11 cellular contexts compared by ENCODE assay signal in the genomic region with DNA sequence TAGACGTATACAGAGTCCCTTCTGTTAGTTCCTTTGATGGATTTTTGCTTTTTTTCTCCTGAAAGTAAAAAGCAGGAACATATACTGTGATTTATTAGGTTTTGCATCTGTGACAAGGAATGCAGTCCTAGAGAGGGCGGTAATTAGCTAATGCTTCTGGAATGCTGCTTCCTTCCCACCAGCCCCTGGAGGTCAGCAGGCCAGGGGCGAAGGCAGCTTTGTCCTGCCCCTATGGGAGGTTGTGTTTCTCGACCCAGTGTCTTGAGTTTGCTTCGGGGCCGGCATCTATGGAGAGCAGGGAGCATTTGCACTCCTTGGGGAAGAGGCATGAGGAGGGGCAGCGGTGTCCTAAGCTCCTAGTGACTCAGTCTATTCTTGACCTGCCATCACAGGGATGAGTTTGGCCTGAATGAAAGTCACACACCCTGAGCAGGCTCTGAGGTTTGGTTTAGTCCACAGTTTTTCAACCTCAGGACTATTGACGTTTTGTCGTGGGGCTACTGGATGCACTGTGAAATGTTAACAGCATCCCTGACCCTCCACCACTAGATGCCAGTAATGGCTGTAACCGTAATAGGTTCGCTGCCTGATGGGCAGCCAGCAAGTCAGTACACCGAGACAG.
DNase-seq lines count a peak whose midpoint lies in the region; ATAC-seq, FAIRE-seq and TF ChIP-seq lines count a peak whose summit lies in the region.
"Had no signal": no experiment of that assay in that cellular context is flagged by ENCODE, and none has a peak within 500 bp of the region (broad histone marks: within the 10 kb centered on the region; RNA-seq: fewer than 3 reads in every experiment).

No MANE protein-coding gene starts in this region.

- H3K27ac ChIP-seq in breast epithelium: no peak overlapping the region
- H3K27ac ChIP-seq in K562 (ENCODE audit: extremely low read depth, low read depth, low read length): no peak overlapping the region
- H3K27ac ChIP-seq: prostate gland had no signal

- H3K4me1 Mint-ChIP-seq in MCF 10A (ENCODE audit: insufficient read depth, unreplicated experiment): peaks cover 26% of the 10 kb centered on the region

- FAIRE-seq in K562 (lab: Jason Lieb, UNC) (no peak), urothelium cell line (lab: Jason Lieb, UNC) (no peak)
- FAIRE-seq: A204.1, endometrium had no signal

- BruUV-seq in MCF 10A (replicated peaks; lab: Mats Ljungman, UMichigan) (no TSS peak), K562 (replicated peaks; lab: Mats Ljungman, UMichigan) (no TSS peak)

- no peaks in the 10 kb centered on the region for H3K9me3 ChIP-seq in breast epithelium
- H3K9me3 ChIP-seq in K562 (replicated peaks; ENCODE audit: control insufficient read depth, insufficient read depth, low read depth, low read length): no peaks in the 10 kb centered on the region
- H3K9me3 ChIP-seq: prostate gland had no signal

- H3K36me3 ChIP-seq in breast epithelium (no peaks in the 10 kb centered on the region), K562 (ENCODE audit: control insufficient read depth, insufficient read depth, low read length) (no peaks in the 10 kb centered on the region; the same call in 2 of the 3 replicates)
- H3K36me3 ChIP-seq: prostate gland had no signal

- no peak for TF ChIP-seq RAD21 in K562 (CRISPR knock-in tag; conservative IDR thresholded peaks at IDR 0.05 in 1 of 2, IDR thresholded peaks at IDR 0.05 in 1 of 2)

- no peak overlapping the region for H3K27ac Mint-ChIP-seq in MCF 10A (ENCODE audit: low read depth, unreplicated experiment)

- H3K79me2 ChIP-seq in K562 (ENCODE audit: control insufficient read depth, insufficient read depth, low read length): no peaks in the 10 kb centered on the region

- H3K4me3 ChIP-seq in breast epithelium (no peak overlapping the region), K562 (no peak overlapping the region)
- H3K4me3 ChIP-seq: prostate gland had no signal

- no peak for TF ChIP-seq EP300 in K562 (IDR thresholded peaks at IDR 0.05; ENCODE audit: low read length)

- H3K9me1 ChIP-seq in K562 (ENCODE audit: control insufficient read depth, insufficient read depth, low read length): no peaks in the 10 kb centered on the region

- intact Hi-C loops in MCF 10A (cut with micrococcal nuclease) (no loop called here), breast epithelium (cut with DNase I; ENCODE audit: low total_unique reads) (no loop called here), K562 (cut with micrococcal nuclease) (loop anchor here (5.0 kb wide), 1 partner anchor 180 kb away; no protein-coding TSS in a partner anchor)

- CTCF ChIA-PET in MCF 10A (lab: Yijun Ruan, JAX) (interaction anchor here (0.5 to 5.2 kb wide), 14 partner anchors 8 to 975 kb away, joined by 3 to 47 read pairs (median 3); no protein-coding TSS in a partner anchor), K562 (lab: Yijun Ruan, JAX; ENCODE audit: low intra/inter-chr PET ratio) (interaction anchor here (0.9 kb wide), 1 partner anchor 184 kb away, joined by 3 read pairs; no protein-coding TSS in a partner anchor)

- TF ChIP-seq POLR2A in breast epithelium (IDR thresholded peaks at IDR 0.05) (no peak), K562 (conservative IDR thresholded peaks at IDR 0.05) (no peak)

- in situ Hi-C loops in K562 (cut with MboI): loop anchor here (25.0 kb wide), 1 partner anchor 460 kb away; no protein-coding TSS in a partner anchor

- ATAC-seq in K562 (peak; percentile 48; the same call in 1 of the 3 replicates), HG03439 (IDR thresholded peaks at IDR 0.05; ENCODE audit: unreplicated experiment) (no peak), HG02678 (IDR thresholded peaks at IDR 0.05; ENCODE audit: unreplicated experiment) (no peak), HG02798 (IDR thresholded peaks at IDR 0.05; ENCODE audit: poor library complexity, unreplicated experiment) (no peak)

- DNase-seq in MCF 10A (ENCODE audit: unreplicated experiment) (peak; percentile 33), breast epithelium (ENCODE audit: low spot score in 2 of 2) (no peak), K562 (ENCODE audit: extremely low read depth in 1 of 4, low spot score in 3 of 4) (no peak), iris pigment epithelial cell (ENCODE audit: low read depth) (peak; percentile 37), urothelium cell line (ENCODE audit: low spot score) (peak; percentile 45)

- no peak overlapping the region for H3K4me2 ChIP-seq in K562 (ENCODE audit: insufficient read depth, low read length)

- POLR2A ChIA-PET in MCF 10A (lab: Yijun Ruan, JAX): interaction anchor here (0.5 to 1.7 kb wide), 4 partner anchors 32 to 513 kb away, joined by 3 to 8 read pairs (median 3); no protein-coding TSS in a partner anchor
- POLR2A ChIA-PET in K562 (lab: Yijun Ruan, JAX): no interaction called here

- H3K27me3 ChIP-seq in breast epithelium: no peaks in the 10 kb centered on the region
- no peaks in the 10 kb centered on the region for H3K27me3 ChIP-seq in K562 (ENCODE audit: control insufficient read depth in 2 of 2, insufficient read depth in 2 of 2, low read length in 2 of 2)

- no peaks in the 10 kb centered on the region for H3K4me1 ChIP-seq in breast epithelium
- no peaks in the 10 kb centered on the region for H3K4me1 ChIP-seq in K562 (replicated peaks in 1 of 2; ENCODE audit: control insufficient read depth in 2 of 2, insufficient read depth in 2 of 2, low read length in 2 of 2)
- H3K4me1 ChIP-seq: prostate gland had no signal

- no peak overlapping the region for H2AFZ ChIP-seq in K562 (ENCODE audit: low read depth, low read length)

- no peak overlapping the region for H3K4me3 Mint-ChIP-seq in MCF 10A (ENCODE audit: unreplicated experiment)

- TF ChIP-seq CTCF in MCF 10A (IDR thresholded peaks at IDR 0.05; ENCODE audit: unreplicated experiment) (peak; percentile 4), breast epithelium (IDR thresholded peaks at IDR 0.05) (no peak), K562 (IDR thresholded peaks at IDR 0.05 in 2 of 3, conservative IDR thresholded peaks at IDR 0.05 in 1 of 3; ENCODE audit: insufficient read depth in 2 of 3, low read depth in 1 of 3, low read length in 3 of 3) (0 out of 6 replicates have a peak, but pooled peaks of 1 of the 3 experiments have one; percentile 7)

- WGBS in K562 (ENCODE audit: insufficient coverage, low coverage, missing lambda C conversion rate): 30% methylated on average over 12 of the region's 12 CpGs

- H3K9ac ChIP-seq in K562 (ENCODE audit: insufficient read depth in 1 of 2, low read depth in 2 of 2, low read length in 2 of 2): no peak overlapping the region

- no peaks in the 10 kb centered on the region for H3K9me3 Mint-ChIP-seq in MCF 10A (ENCODE audit: unreplicated experiment)

- H3K27me3 Mint-ChIP-seq in MCF 10A (ENCODE audit: insufficient read depth, unreplicated experiment): no peaks in the 10 kb centered on the region

- H3K36me3 Mint-ChIP-seq in MCF 10A (ENCODE audit: insufficient read depth, unreplicated experiment): no peaks in the 10 kb centered on the region

- H4K20me1 ChIP-seq in K562 (replicated peaks; ENCODE audit: control insufficient read depth, insufficient read depth, low read length): no peaks in the 10 kb centered on the region

TF ChIP-seq in K562, 482 proteins besides CTCF, POLR2A, EP300 and RAD21 (continues in another document):
- TF ChIP-seq ELF4 (CRISPR knock-in tag; IDR thresholded peaks at IDR 0.05) (no peak), GABPB1 (CRISPR knock-in tag; IDR thresholded peaks at IDR 0.05) (no peak), PHB2 (IDR thresholded peaks at IDR 0.05; ENCODE audit: low read depth) (no peak), ZBTB7A (IDR thresholded peaks at IDR 0.05; ENCODE audit: borderline replicate concordance, control insufficient read depth, low read depth, low read length) (no peak)
- TF ChIP-seq, protein P1, sequence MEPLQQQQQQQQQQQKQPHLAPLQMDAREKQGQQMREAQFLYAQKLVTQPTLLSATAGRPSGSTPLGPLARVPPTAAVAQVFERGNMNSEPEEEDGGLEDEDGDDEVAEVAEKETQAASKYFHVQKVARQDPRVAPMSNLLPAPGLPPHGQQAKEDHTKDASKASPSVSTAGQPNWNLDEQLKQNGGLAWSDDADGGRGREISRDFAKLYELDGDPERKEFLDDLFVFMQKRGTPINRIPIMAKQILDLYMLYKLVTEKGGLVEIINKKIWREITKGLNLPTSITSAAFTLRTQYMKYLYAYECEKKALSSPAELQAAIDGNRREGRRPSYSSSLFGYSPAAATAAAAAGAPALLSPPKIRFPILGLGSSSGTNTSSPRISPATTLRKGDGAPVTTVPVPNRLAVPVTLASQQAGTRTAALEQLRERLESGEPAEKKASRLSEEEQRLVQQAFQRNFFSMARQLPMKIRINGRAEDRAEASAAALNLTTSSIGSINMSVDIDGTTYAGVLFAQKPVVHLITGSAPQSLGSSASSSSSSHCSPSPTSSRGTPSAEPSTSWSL (CRISPR knock-in tag; IDR thresholded peaks at IDR 0.05; ENCODE audit: borderline replicate concordance): no peak
- TF ChIP-seq, protein P2, sequence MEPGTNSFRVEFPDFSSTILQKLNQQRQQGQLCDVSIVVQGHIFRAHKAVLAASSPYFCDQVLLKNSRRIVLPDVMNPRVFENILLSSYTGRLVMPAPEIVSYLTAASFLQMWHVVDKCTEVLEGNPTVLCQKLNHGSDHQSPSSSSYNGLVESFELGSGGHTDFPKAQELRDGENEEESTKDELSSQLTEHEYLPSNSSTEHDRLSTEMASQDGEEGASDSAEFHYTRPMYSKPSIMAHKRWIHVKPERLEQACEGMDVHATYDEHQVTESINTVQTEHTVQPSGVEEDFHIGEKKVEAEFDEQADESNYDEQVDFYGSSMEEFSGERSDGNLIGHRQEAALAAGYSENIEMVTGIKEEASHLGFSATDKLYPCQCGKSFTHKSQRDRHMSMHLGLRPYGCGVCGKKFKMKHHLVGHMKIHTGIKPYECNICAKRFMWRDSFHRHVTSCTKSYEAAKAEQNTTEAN (CRISPR knock-in tag; IDR thresholded peaks at IDR 0.05): no peak
- TF ChIP-seq, protein P3, sequence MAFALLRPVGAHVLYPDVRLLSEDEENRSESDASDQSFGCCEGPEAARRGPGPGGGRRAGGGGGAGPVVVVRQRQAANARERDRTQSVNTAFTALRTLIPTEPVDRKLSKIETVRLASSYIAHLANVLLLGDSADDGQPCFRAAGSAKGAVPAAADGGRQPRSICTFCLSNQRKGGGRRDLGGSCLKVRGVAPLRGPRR (CRISPR knock-in tag; IDR thresholded peaks at IDR 0.05): no peak
- TF ChIP-seq, protein P4, sequence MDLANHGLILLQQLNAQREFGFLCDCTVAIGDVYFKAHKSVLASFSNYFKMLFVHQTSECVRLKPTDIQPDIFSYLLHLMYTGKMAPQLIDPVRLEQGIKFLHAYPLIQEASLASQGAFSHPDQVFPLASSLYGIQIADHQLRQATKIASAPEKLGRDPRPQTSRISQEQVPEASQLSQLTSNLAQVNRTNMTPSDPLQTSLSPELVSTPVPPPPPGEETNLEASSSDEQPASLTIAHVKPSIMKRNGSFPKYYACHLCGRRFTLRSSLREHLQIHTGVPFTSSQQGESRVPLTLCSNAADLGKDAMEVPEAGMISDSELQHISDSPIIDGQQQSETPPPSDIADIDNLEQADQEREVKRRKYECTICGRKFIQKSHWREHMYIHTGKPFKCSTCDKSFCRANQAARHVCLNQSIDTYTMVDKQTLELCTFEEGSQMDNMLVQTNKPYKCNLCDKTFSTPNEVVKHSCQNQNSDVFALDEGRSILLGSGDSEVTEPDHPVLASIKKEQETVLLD (IDR thresholded peaks at IDR 0.05): no peak

Comparison
In these comparisons a context has a peak if more than half of its experiments do, and no peak if none do; other contexts are left out.
1. DNase-seq: peak in MCF 10A (single experiment), iris pigment epithelial cell (single experiment) and urothelium cell line (single experiment); none in breast epithelium (0 of 2) and K562 (0 of 4).